ENCODE assay signal across 1 cellular context in genomic region chr1:3541465-3541864, GRCh38.
TF ChIP-seq lines count a peak whose summit lies in the region.

No MANE protein-coding gene starts in this region.

TF ChIP-seq in IMR-90, 13 proteins besides CTCF, POLR2A, EP300 and RAD21:
- no peak for TF ChIP-seq RFX5 (IDR thresholded peaks at IDR 0.05; ENCODE audit: low read depth, low read length)
- no peak for TF ChIP-seq USF2 (IDR thresholded peaks at IDR 0.05; ENCODE audit: low read depth, low read length)
- TF ChIP-seq, protein P1, sequence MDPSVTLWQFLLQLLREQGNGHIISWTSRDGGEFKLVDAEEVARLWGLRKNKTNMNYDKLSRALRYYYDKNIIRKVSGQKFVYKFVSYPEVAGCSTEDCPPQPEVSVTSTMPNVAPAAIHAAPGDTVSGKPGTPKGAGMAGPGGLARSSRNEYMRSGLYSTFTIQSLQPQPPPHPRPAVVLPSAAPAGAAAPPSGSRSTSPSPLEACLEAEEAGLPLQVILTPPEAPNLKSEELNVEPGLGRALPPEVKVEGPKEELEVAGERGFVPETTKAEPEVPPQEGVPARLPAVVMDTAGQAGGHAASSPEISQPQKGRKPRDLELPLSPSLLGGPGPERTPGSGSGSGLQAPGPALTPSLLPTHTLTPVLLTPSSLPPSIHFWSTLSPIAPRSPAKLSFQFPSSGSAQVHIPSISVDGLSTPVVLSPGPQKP (IDR thresholded peaks at IDR 0.05; ENCODE audit: borderline replicate concordance, low read depth, low read length), result no peak
- no peak for TF ChIP-seq NFE2L2 (IDR thresholded peaks at IDR 0.05; ENCODE audit: low read depth, low read length)
- no peak for TF ChIP-seq FOS (IDR thresholded peaks at IDR 0.05; ENCODE audit: low read depth, low read length)
- no peak for TF ChIP-seq MXI1 (IDR thresholded peaks at IDR 0.05; ENCODE audit: borderline replicate concordance, low read depth, low read length)
- TF ChIP-seq RCOR1 (IDR thresholded peaks at IDR 0.05; ENCODE audit: insufficient replicate concordance, low read length), result no peak
- TF ChIP-seq CHD1 (IDR thresholded peaks at IDR 0.05; ENCODE audit: low read depth, low read length), result no peak
- TF ChIP-seq SMC3 (IDR thresholded peaks at IDR 0.05; ENCODE audit: low read depth, low read length), result no peak
- no peak for TF ChIP-seq MAZ (IDR thresholded peaks at IDR 0.05; ENCODE audit: borderline replicate concordance, low read depth, low read length)
